Comparison of ENCODE assay signal across 8 cellular contexts in the genomic region with DNA sequence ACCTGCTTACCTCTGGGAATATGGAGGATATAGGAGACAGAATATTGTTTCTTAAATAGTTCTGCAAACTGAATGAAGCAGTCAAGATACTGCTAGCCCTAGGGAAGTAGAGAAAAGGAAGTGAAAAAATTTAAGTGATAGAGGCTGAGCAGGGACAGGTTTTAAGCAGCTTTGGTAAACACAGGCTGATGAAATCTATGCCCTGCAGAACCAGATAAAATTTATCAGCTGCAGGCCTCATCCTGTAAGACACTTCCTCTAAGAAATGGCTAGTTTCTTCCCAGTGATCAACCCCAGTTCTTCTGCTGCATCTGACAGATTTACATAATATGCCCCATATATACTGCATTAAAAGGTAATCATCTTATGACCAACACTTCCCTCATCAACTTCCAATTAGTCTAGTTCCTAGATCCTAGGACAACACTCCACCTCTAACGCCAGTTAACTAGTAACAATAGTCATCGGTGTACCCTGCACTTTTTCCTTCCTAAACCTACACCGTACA. TPM values are rescaled to one million over a fixed set of nuclear protein-coding genes. Genes with fewer than 3 reads are reported as not detected.
A peak's percentile ranks its signal among the peaks of the same experiment; 100 is the strongest.
DNase-seq lines count a peak whose midpoint lies in the region; ATAC-seq, FAIRE-seq and TF ChIP-seq lines count a peak whose summit lies in the region.

No MANE protein-coding gene starts in this region.

- no peak for TF ChIP-seq CTCF in A549 (IDR thresholded peaks at IDR 0.05)
- TF ChIP-seq CTCF in LNCaP clone FGC (IDR thresholded peaks at IDR 0.05; ENCODE audit: control insufficient read depth, extremely low read depth, insufficient read depth), result no peak
- no peak for TF ChIP-seq CTCF in astrocyte (IDR thresholded peaks at IDR 0.05; ENCODE audit: insufficient read depth, low read depth, low read length)

- CTCF ChIA-PET in A549 (lab: Yijun Ruan, JAX), result interaction anchor here (0.5 to 15.7 kb wide), 24 partner anchors 8 to 296 kb away, joined by 3 to 204 read pairs (median 5); a partner anchor contains a TSS

- peaks cover 43% of the 10 kb centered on the region for H3K79me2 ChIP-seq in astrocyte (ENCODE audit: insufficient read depth, low read length)

- H3K4me3 ChIP-seq in A549, result no peak overlapping the region
- peak overlapping the region; percentile 49 for H3K4me3 ChIP-seq in LNCaP clone FGC (ENCODE audit: low read depth, low read length)
- peak overlapping the region; percentile 66 for H3K4me3 ChIP-seq in astrocyte (ENCODE audit: insufficient read depth, low read depth, low read length)
- H3K4me3 ChIP-seq in mucosa of rectum (ENCODE audit: low read length in 2 of 2), result peak overlapping the region; percentile 92 to 97

- FAIRE-seq in A549 (lab: Jason Lieb, UNC) (no peak), astrocyte (lab: Jason Lieb, UNC) (no peak), HTR-8/SVneo (lab: Jason Lieb, UNC) (no peak)

- ATAC-seq in A549, result no peak
- ATAC-seq in HG03280 (IDR thresholded peaks at IDR 0.05; ENCODE audit: unreplicated experiment), result no peak

- peaks cover 18% of the 10 kb centered on the region for H4K20me1 ChIP-seq in astrocyte (ENCODE audit: insufficient read depth, low read length)

- peaks cover 10% of the 10 kb centered on the region for H3K36me3 ChIP-seq in astrocyte (ENCODE audit: insufficient read depth, low read length)
- H3K36me3 ChIP-seq in mucosa of rectum (ENCODE audit: control insufficient read depth in 2 of 2, insufficient read depth in 2 of 2, low read length in 2 of 2), result peaks cover 12 to 21% of the 10 kb centered on the region in 2 donors

- H3K4me2 ChIP-seq in A549 (peak overlapping the region; percentile 83), astrocyte (ENCODE audit: low read length) (peak overlapping the region; percentile 90)

- H3K9me3 ChIP-seq in A549 (no peaks in the 10 kb centered on the region), astrocyte (ENCODE audit: insufficient read depth, low read depth, low read length) (no peaks in the 10 kb centered on the region), mucosa of rectum (ENCODE audit: control insufficient read depth in 2 of 2, low read length in 2 of 2) (no peaks in the 10 kb centered on the region)

- no peaks in the 10 kb centered on the region for H3K9me3 Mint-ChIP-seq in astrocyte (ENCODE audit: unreplicated experiment)

- DNase-seq in A549 (ENCODE audit: low read depth in 1 of 2, low spot score in 1 of 2) (no peak), LNCaP clone FGC (ENCODE audit: low read depth) (no peak), astrocyte (ENCODE audit: low read depth) (no peak), occipital lobe (lab: John Stamatoyannopoulos, UW) (no peak), HTR-8/SVneo (ENCODE audit: insufficient read length, low spot score) (no peak), ureter (ENCODE audit: low spot score) (no peak)

- H3K27ac ChIP-seq in A549, result peak overlapping the region in 1 of 2 experiments; percentile 77; a peak in 3 of 6 replicates
- peak overlapping the region; percentile 59 for H3K27ac ChIP-seq in astrocyte (ENCODE audit: low read depth, low read length)
- peak overlapping the region; percentile 80 to 89 for H3K27ac ChIP-seq in mucosa of rectum (ENCODE audit: low read depth in 2 of 2, low read length in 2 of 2)

- WGBS in A549 (ENCODE audit: missing lambda C conversion rate), result 86% methylated on average over 3 of the region's 3 CpGs

- H3K4me3 Mint-ChIP-seq in astrocyte (ENCODE audit: unreplicated experiment), result peak overlapping the region; percentile 98

- no peaks in the 10 kb centered on the region for H3K27me3 ChIP-seq in astrocyte (ENCODE audit: insufficient read depth, low read length)
- no peaks in the 10 kb centered on the region for H3K27me3 ChIP-seq in mucosa of rectum (ENCODE audit: control insufficient read depth in 2 of 2, insufficient read depth in 2 of 2, low read length in 2 of 2)

- peaks cover 25% of the 10 kb centered on the region for H3K4me1 ChIP-seq in A549
- H3K4me1 ChIP-seq in astrocyte (ENCODE audit: insufficient read depth, low read length), result peaks cover 13% of the 10 kb centered on the region
- H3K4me1 ChIP-seq in mucosa of rectum (ENCODE audit: control insufficient read depth in 2 of 2, insufficient read depth in 2 of 2, low read length in 2 of 2), result peaks cover 27 to 34% of the 10 kb centered on the region in 2 donors

- peaks cover 22% of the 10 kb centered on the region for H3K4me1 Mint-ChIP-seq in astrocyte (ENCODE audit: low read depth, unreplicated experiment)

- peak overlapping the region; percentile 48 for H3K27ac Mint-ChIP-seq in astrocyte (ENCODE audit: unreplicated experiment)

- no peak overlapping the region for H2AFZ ChIP-seq in astrocyte (ENCODE audit: low read depth, low read length)

- TF ChIP-seq EP300 in A549 (IDR thresholded peaks at IDR 0.05), result no peak

- no peak for TF ChIP-seq POLR2A in A549 (IDR thresholded peaks at IDR 0.05; ENCODE audit: low read length)

- no peak for TF ChIP-seq RAD21 in A549 (conservative IDR thresholded peaks at IDR 0.05 in 1 of 2, IDR thresholded peaks at IDR 0.05 in 1 of 2)

- POLR2A ChIA-PET in A549 (lab: Yijun Ruan, JAX), result interaction anchor here (1.0 kb wide), 1 partner anchor 9 kb away, joined by 3 read pairs; a partner anchor contains a TSS

- no peaks in the 10 kb centered on the region for H3K27me3 Mint-ChIP-seq in astrocyte (ENCODE audit: low read depth, unreplicated experiment)

- peak overlapping the region; percentile 74 for H3K9ac ChIP-seq in astrocyte (ENCODE audit: low read length)
- H3K9ac ChIP-seq in mucosa of rectum (ENCODE audit: low read depth in 1 of 2, low read length in 2 of 2), result peak overlapping the region; percentile 88 to 96

- H3K36me3 Mint-ChIP-seq in astrocyte (ENCODE audit: low read depth, unreplicated experiment), result peaks cover 2% of the 10 kb centered on the region

TF ChIP-seq in A549, 52 proteins besides CTCF, POLR2A, EP300 and RAD21:
- TF ChIP-seq MYC (IDR thresholded peaks at IDR 0.05; ENCODE audit: borderline replicate concordance, low read length) (no peak), RFX5 (IDR thresholded peaks at IDR 0.05) (no peak), EHMT2 (IDR thresholded peaks at IDR 0.05; ENCODE audit: low read depth) (no peak), FOSB (CRISPR knock-in tag; IDR thresholded peaks at IDR 0.05) (no peak), HOXB5 (CRISPR knock-in tag; IDR thresholded peaks at IDR 0.05) (no peak), HEYL (CRISPR knock-in tag; IDR thresholded peaks at IDR 0.05) (no peak), ZNF302 (CRISPR knock-in tag; IDR thresholded peaks at IDR 0.05) (no peak)

RNA-seq across cellular contexts. Expression of a gene that starts 1.3 kb away (rescaled TPM):
- 72.4 and 91.6 TPM in 2 replicates for polyA plus RNA-seq in A549 (2011; rRNA removed)
- 54.6 and 74.3 TPM in 2 replicates for polyA plus RNA-seq in A549 (2012; cell fraction: cytosol; rRNA removed)
- polyA plus RNA-seq in A549 (2012; cell fraction: nucleus; rRNA removed), result 246 and 261 TPM in 2 replicates
- polyA plus RNA-seq in A549 (2017; fragmentation: RNase III; extraction: RNeasy Plus Mini Kit Qiagen cat#74134 plus additional on column Dnase treatment), result 51.4 to 54.2 TPM (median 51.6 TPM) in 3 replicates
- polyA minus RNA-seq in A549 (2011; rRNA and poly(A)+ RNA removed), result 190 and 196 TPM in 2 replicates
- total RNA-seq in astrocyte, result 138 and 142 TPM in 2 replicates
- 21.8 TPM for total RNA-seq in occipital lobe
- total RNA-seq in ureter, result 131 TPM

RNA-seq across cellular contexts. Expression of a gene that starts 8.7 kb away (rescaled TPM):
- polyA plus RNA-seq in A549 (2011; rRNA removed), result 2.1 and 2.7 TPM in 2 replicates
- 1.0 and 1.1 TPM in 2 replicates for polyA plus RNA-seq in A549 (2012; cell fraction: cytosol; rRNA removed)
- polyA plus RNA-seq in A549 (2012; cell fraction: nucleus; rRNA removed), result 1.5 and 1.9 TPM in 2 replicates
- polyA plus RNA-seq in A549 (2017; fragmentation: RNase III; extraction: RNeasy Plus Mini Kit Qiagen cat#74134 plus additional on column Dnase treatment), result 2.3 to 3.2 TPM (median 2.7 TPM) in 3 replicates
- polyA minus RNA-seq in A549 (2011; rRNA and poly(A)+ RNA removed), result 11.1 TPM in 2 replicates
- total RNA-seq in astrocyte, result 4.1 and 4.2 TPM in 2 replicates
- total RNA-seq in occipital lobe, result 10.6 TPM
- total RNA-seq in ureter, result 9.8 TPM

RNA-seq across cellular contexts. Expression of a gene that starts 10.4 kb away (rescaled TPM):
- polyA plus RNA-seq in A549 (2011; rRNA removed) (9,351 and 11,089 TPM in 2 replicates), A549 (2017; fragmentation: RNase III; extraction: RNeasy Plus Mini Kit Qiagen cat#74134 plus additional on column Dnase treatment) (8,804 to 9,815 TPM (median 8,860 TPM) in 3 replicates)
- polyA plus RNA-seq in A549 (2012; cell fraction: cytosol; rRNA removed), result 8,653 and 13,364 TPM in 2 replicates
- 1,885 and 3,723 TPM in 2 replicates for polyA plus RNA-seq in A549 (2012; cell fraction: nucleus; rRNA removed)
- polyA minus RNA-seq in A549 (2011; rRNA and poly(A)+ RNA removed), result 1,480 and 1,855 TPM in 2 replicates
- total RNA-seq in astrocyte (3,078 and 3,088 TPM in 2 replicates), occipital lobe (1,070 TPM), ureter (5,339 TPM)

RNA-seq across cellular contexts. Expression of a gene that starts 22.4 kb away (rescaled TPM):
- polyA plus RNA-seq in A549 (2011; rRNA removed) (452 and 717 TPM in 2 replicates), A549 (2017; fragmentation: RNase III; extraction: RNeasy Plus Mini Kit Qiagen cat#74134 plus additional on column Dnase treatment) (405 to 477 TPM (median 415 TPM) in 3 replicates)
- polyA plus RNA-seq in A549 (2012; cell fraction: cytosol; rRNA removed), result 327 and 400 TPM in 2 replicates
- 218 and 244 TPM in 2 replicates for polyA plus RNA-seq in A549 (2012; cell fraction: nucleus; rRNA removed)
- polyA minus RNA-seq in A549 (2011; rRNA and poly(A)+ RNA removed), result 145 TPM in 2 replicates
- total RNA-seq in astrocyte (124 and 130 TPM in 2 replicates), occipital lobe (64.9 TPM), ureter (139 TPM)

RNA-seq across cellular contexts. Expression of a gene that starts 25.6 kb away (rescaled TPM):
- polyA plus RNA-seq in A549 (2011; rRNA removed) (48.2 and 67.0 TPM in 2 replicates), A549 (2017; fragmentation: RNase III; extraction: RNeasy Plus Mini Kit Qiagen cat#74134 plus additional on column Dnase treatment) (68.6 to 92.7 TPM (median 83.9 TPM) in 3 replicates)
- 63.4 and 78.3 TPM in 2 replicates for polyA plus RNA-seq in A549 (2012; cell fraction: cytosol; rRNA removed)
- polyA plus RNA-seq in A549 (2012; cell fraction: nucleus; rRNA removed), result 30.2 and 41.3 TPM in 2 replicates
- polyA minus RNA-seq in A549 (2011; rRNA and poly(A)+ RNA removed), result 21.6 and 24.3 TPM in 2 replicates
- total RNA-seq in astrocyte (110 and 118 TPM in 2 replicates), occipital lobe (77.0 TPM), ureter (37.8 TPM)
